Comparison of ENCODE assay signal across 8 cellular contexts in genomic region chr22:36977947-36978660, GRCh38.
A peak's percentile ranks its signal among the peaks of the same experiment; 100 is the strongest.
DNase-seq lines count a peak whose midpoint lies in the region; ATAC-seq and TF ChIP-seq lines count a peak whose summit lies in the region.

No MANE protein-coding gene starts in this region.

- H3K36me3 ChIP-seq in ACC112 (ENCODE audit: insufficient read depth, low read length) (no peaks in the 10 kb centered on the region), OCI-LY1 (ENCODE audit: insufficient read depth, low read length) (no peaks in the 10 kb centered on the region), mucosa of rectum (ENCODE audit: control insufficient read depth in 2 of 2, insufficient read depth in 2 of 2, low read length in 2 of 2) (no peaks in the 10 kb centered on the region)

- H3F3A ChIP-seq in OCI-LY1 (ENCODE audit: insufficient read depth, low read length): peaks cover 3% of the 10 kb centered on the region; the same call in 1 of the 2 replicates

- H3K79me2 ChIP-seq in ACC112 (ENCODE audit: control insufficient read depth, insufficient read depth, low read length, unreplicated experiment) (no peaks in the 10 kb centered on the region), OCI-LY1 (ENCODE audit: insufficient read depth, low read length) (no peaks in the 10 kb centered on the region)

- no peaks in the 10 kb centered on the region for H3K9me3 ChIP-seq in OCI-LY1 (ENCODE audit: low read length)
- no peaks in the 10 kb centered on the region for H3K9me3 ChIP-seq in mucosa of rectum (ENCODE audit: control insufficient read depth in 2 of 2, low read length in 2 of 2)

- DNase-seq in HuH-7 (ENCODE audit: low spot score): peak; percentile 87
- DNase-seq in activated CD8-positive, alpha-beta memory T cell treated with anti-CD3 and anti-CD28 coated beads, Interleukin-2, amount 50 U/mL, for 48 hours: peak; percentile 93
- DNase-seq in epithelial cell of esophagus (ENCODE audit: low read depth): peak; percentile 85
- DNase-seq in stimulated activated CD8-positive, alpha-beta memory T cell treated with anti-CD3 and anti-CD28 coated beads, Interleukin-4, amount 100 ng/mL, for 1 hour (ENCODE audit: low read depth in 2 of 2, low spot score in 1 of 2): peak; percentile 85

- no peaks in the 10 kb centered on the region for H3K4me1 ChIP-seq in ACC112 (ENCODE audit: control insufficient read depth, insufficient read depth, low read length, unreplicated experiment)
- peaks cover 4% of the 10 kb centered on the region for H3K4me1 ChIP-seq in OCI-LY1 (ENCODE audit: insufficient read depth, low read length, severe bottlenecking)
- peaks cover 3 to 4% of the 10 kb centered on the region in 2 donors for H3K4me1 ChIP-seq in mucosa of rectum (ENCODE audit: control insufficient read depth in 2 of 2, insufficient read depth in 2 of 2, low read length in 2 of 2)

- no peaks in the 10 kb centered on the region for H3K9me2 ChIP-seq in OCI-LY1 (ENCODE audit: low read depth, low read length)

- peak; percentile 75 for ATAC-seq in GM19035 (IDR thresholded peaks at IDR 0.05; ENCODE audit: unreplicated experiment)

- H3K4me3 ChIP-seq in ACC112 (ENCODE audit: low read depth, low read length) (peak overlapping the region; percentile 74), OCI-LY1 (ENCODE audit: low read depth, low read length, poor library complexity, severe bottlenecking) (peak overlapping the region; percentile 63), epithelial cell of esophagus (ENCODE audit: low read length) (peak overlapping the region; percentile 22), mucosa of rectum (ENCODE audit: low read length in 2 of 2) (peak overlapping the region; percentile 62 to 69)

- H3K27me3 ChIP-seq in ACC112 (ENCODE audit: insufficient read depth, low read length) (no peaks in the 10 kb centered on the region), OCI-LY1 (ENCODE audit: insufficient read depth, low read length) (no peaks in the 10 kb centered on the region), mucosa of rectum (ENCODE audit: control insufficient read depth in 2 of 2, insufficient read depth in 2 of 2, low read length in 2 of 2) (peaks cover 0 to 5% of the 10 kb centered on the region in 2 donors)

- H3K9ac ChIP-seq in OCI-LY1 (ENCODE audit: low read length) (peak overlapping the region; percentile 53), mucosa of rectum (ENCODE audit: low read depth in 1 of 2, low read length in 2 of 2) (peak overlapping the region; percentile 56 to 66)

- H4K20me1 ChIP-seq in OCI-LY1 (ENCODE audit: insufficient read depth, low read length): no peaks in the 10 kb centered on the region

- TF ChIP-seq CTCF in OCI-LY1 (IDR thresholded peaks at IDR 0.05; ENCODE audit: low read length) (peak; percentile 87), epithelial cell of esophagus (IDR thresholded peaks at IDR 0.05; ENCODE audit: insufficient read depth, low read depth, low read length, missing control alignments) (peak; percentile 88)

- peak overlapping the region; percentile 79 for H3K4me2 ChIP-seq in OCI-LY1 (ENCODE audit: low read length)

- H2AFZ ChIP-seq in ACC112 (ENCODE audit: low read length, unreplicated experiment) (peak overlapping the region; percentile 97), OCI-LY1 (ENCODE audit: low read length) (peak overlapping the region; percentile 95)

- no peak overlapping the region for H3K27ac ChIP-seq in ACC112 (ENCODE audit: low read depth, low read length)
- no peak overlapping the region for H3K27ac ChIP-seq in OCI-LY1 (ENCODE audit: low read depth, low read length, poor library complexity, severe bottlenecking)
- peak overlapping the region in 1 of 2 donors; percentile 23 for H3K27ac ChIP-seq in mucosa of rectum (ENCODE audit: low read depth in 2 of 2, low read length in 2 of 2)

Comparison
In these comparisons a context has a peak if more than half of its experiments do, and no peak if none do; other contexts are left out.
1. H3K4me3 ChIP-seq: peak in every context shown above with its lines; median percentile 74 in ACC112; 66 in mucosa of rectum; 63 in OCI-LY1; 22 in epithelial cell of esophagus.